In the genomic region with DNA sequence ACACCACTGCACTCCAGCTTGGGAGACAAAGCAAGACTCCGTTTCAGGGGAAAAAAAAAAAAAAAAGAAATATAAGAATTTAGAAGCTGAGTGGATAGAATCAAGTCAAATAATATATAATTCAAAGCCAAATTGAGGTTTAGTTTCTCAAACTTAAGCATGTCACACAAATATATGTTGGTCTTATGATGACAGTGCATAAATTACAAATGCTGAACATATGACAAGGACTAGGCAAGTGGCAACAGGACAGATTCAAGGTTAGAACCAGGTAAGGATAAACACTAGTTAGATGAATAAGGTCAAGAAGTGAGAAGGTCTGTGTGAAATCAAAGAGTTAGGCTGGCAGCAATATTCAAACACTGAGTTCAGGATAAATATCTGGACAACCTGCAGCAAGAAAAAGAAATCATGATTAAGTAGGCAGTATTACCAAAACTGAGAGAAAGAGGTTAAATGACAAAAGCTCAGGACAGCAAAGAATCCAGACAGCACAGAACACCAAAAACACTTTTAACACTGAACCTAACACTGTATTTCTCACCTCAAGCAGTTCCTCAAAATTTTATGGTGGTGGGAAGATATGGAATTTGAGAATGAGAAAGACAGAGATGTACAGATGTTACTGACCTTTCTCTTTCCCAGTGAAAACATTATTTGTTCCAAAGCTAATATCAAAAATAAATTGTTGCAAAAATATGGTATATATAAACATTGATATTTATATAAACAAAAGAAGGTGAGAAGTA, we compare ENCODE assay signal across 25 cellular contexts. TPM values are rescaled to one million over a fixed set of nuclear protein-coding genes. Genes with fewer than 3 reads are reported as not detected.
DNase-seq lines count a peak whose midpoint lies in the region; ATAC-seq, FAIRE-seq and TF ChIP-seq lines count a peak whose summit lies in the region.
"Had no signal": no experiment of that assay in that cellular context is flagged by ENCODE, and none has a peak within 500 bp of the region (broad histone marks: within the 10 kb centered on the region; RNA-seq: fewer than 3 reads in every experiment).

No MANE protein-coding gene starts in this region.

- POLR2A ChIA-PET in WTC11 (lab: Charles Lee): no interaction called here

- no peak overlapping the region for H2AFZ ChIP-seq in ACC112 (ENCODE audit: low read length, unreplicated experiment)
- H2AFZ ChIP-seq: neural progenitor cell had no signal

- ATAC-seq in WTC11 (no peak), HG03571 (IDR thresholded peaks at IDR 0.05; ENCODE audit: unreplicated experiment) (no peak)
- ATAC-seq: CD8-positive, alpha-beta T cell; sciatic nerve had no signal

- TF ChIP-seq CTCF in Calu3 (IDR thresholded peaks at IDR 0.05; ENCODE audit: unreplicated experiment) (no peak), WTC11 (IDR thresholded peaks at IDR 0.05) (no peak)

- no peak overlapping the region for H3K4me3 Mint-ChIP-seq in Calu3 (ENCODE audit: low read depth, unreplicated experiment)
- H3K4me3 Mint-ChIP-seq in WTC11: no peak overlapping the region
- H3K4me3 Mint-ChIP-seq: CD8-positive, alpha-beta T cell; immature natural killer cell; neural progenitor cell; T-helper 1 cell treated with Interleukin-12 subunit alpha and Interleukin-12 subunit beta and Interleukin-4 antibody, amounts not matched to agents 30 μg/mL and 1 μg/mL, for 36 hours had no signal

- H3K9me3 Mint-ChIP-seq in Calu3 (ENCODE audit: low read depth, unreplicated experiment): no peaks in the 10 kb centered on the region
- H3K9me3 Mint-ChIP-seq in WTC11: no peaks in the 10 kb centered on the region
- H3K9me3 Mint-ChIP-seq: CD8-positive, alpha-beta T cell; immature natural killer cell; T-helper 1 cell treated with Interleukin-12 subunit alpha and Interleukin-12 subunit beta and Interleukin-4 antibody, amounts not matched to agents 30 μg/mL and 1 μg/mL, for 36 hours had no signal

- H3K4me1 ChIP-seq in ACC112 (ENCODE audit: control insufficient read depth, insufficient read depth, low read length, unreplicated experiment): peaks cover 19% of the 10 kb centered on the region
- H3K4me1 ChIP-seq: colonic mucosa, HAP-1, neural progenitor cell, testis had no signal

- peaks cover 3% of the 10 kb centered on the region; the same call in 1 of the 2 replicates for H3K36me3 ChIP-seq in ACC112 (ENCODE audit: insufficient read depth, low read length)
- H3K36me3 ChIP-seq: colonic mucosa, neural progenitor cell had no signal

- peak overlapping the region; percentile 66 for H3K27ac Mint-ChIP-seq in Calu3 (ENCODE audit: unreplicated experiment)
- H3K27ac Mint-ChIP-seq in WTC11: peak overlapping the region; percentile 36
- H3K27ac Mint-ChIP-seq: CD8-positive, alpha-beta T cell; neural progenitor cell; T-helper 1 cell treated with Interleukin-12 subunit alpha and Interleukin-12 subunit beta and Interleukin-4 antibody, amounts not matched to agents 30 μg/mL and 1 μg/mL, for 36 hours had no signal

- no TSS peak for BruUV-seq in Calu3 (replicated peaks; lab: Mats Ljungman, UMichigan)

- DNase-seq in Calu3 (no peak), WTC11 (ENCODE audit: low spot score) (no peak), frontal cortex (ENCODE audit: low spot score in 2 of 2) (no peak), RKO (ENCODE audit: low spot score) (no peak)
- DNase-seq in stimulated activated CD4-positive, alpha-beta T cell treated with anti-CD3 and anti-CD28 coated beads, Interleukin-4, amount 100 ng/mL, for 1 hour: no peak
- DNase-seq: activated naive CD4-positive, alpha-beta T cell treated with anti-CD3 and anti-CD28 coated beads, Interleukin-2, amount 50 U/mL, for 16 hours; anterior cingulate cortex; CD8-positive, alpha-beta T cell; colonic mucosa; effector memory CD4-positive, alpha-beta T cell; hypothalamus; immature natural killer cell; NCI-H1417; NCI-H2081; NCI-H774; posterior cingulate gyrus; RPMI8226; stimulated activated naive CD4-positive, alpha-beta T cell; testis had no signal

- no peaks in the 10 kb centered on the region for H3K27me3 ChIP-seq in ACC112 (ENCODE audit: insufficient read depth, low read length)
- H3K27me3 ChIP-seq: colonic mucosa, neural progenitor cell, testis had no signal

- intact Hi-C loops in Calu3 (cut with micrococcal nuclease; ENCODE audit: unreplicated experiment): no loop called here

- H3K4me1 Mint-ChIP-seq in Calu3 (ENCODE audit: low read depth, unreplicated experiment) (peaks cover 16% of the 10 kb centered on the region), WTC11 (no peaks in the 10 kb centered on the region)
- H3K4me1 Mint-ChIP-seq: neural progenitor cell had no signal

- H3K27ac ChIP-seq in ACC112 (ENCODE audit: low read depth, low read length): peak overlapping the region; percentile 35; the same call in 1 of the 2 replicates
- H3K27ac ChIP-seq: colonic mucosa, neural progenitor cell, testis had no signal

- H3K27me3 Mint-ChIP-seq in Calu3 (ENCODE audit: unreplicated experiment): no peaks in the 10 kb centered on the region
- no peaks in the 10 kb centered on the region for H3K27me3 Mint-ChIP-seq in WTC11 (ENCODE audit: low read depth)

- no peak overlapping the region for H3K4me3 ChIP-seq in ACC112 (ENCODE audit: low read depth, low read length)
- H3K4me3 ChIP-seq: colonic mucosa, HAP-1, neural progenitor cell, testis had no signal

- FAIRE-seq in frontal cortex (lab: Jason Lieb, UNC): peak; percentile 44

- H3K36me3 Mint-ChIP-seq in Calu3 (ENCODE audit: insufficient read depth, unreplicated experiment): peaks cover 5% of the 10 kb centered on the region
- H3K36me3 Mint-ChIP-seq in WTC11: 0 out of 2 replicates have a peak, but pooled peaks cover 6% of the 10 kb centered on the region
- H3K36me3 Mint-ChIP-seq: immature natural killer cell had no signal

- H3K79me2 ChIP-seq in ACC112 (ENCODE audit: control insufficient read depth, insufficient read depth, low read length, unreplicated experiment): peaks cover 88% of the 10 kb centered on the region

- CTCF ChIA-PET in Calu3 (lab: Charles Lee): interaction anchor here (0.7 kb wide), 1 partner anchor 187 kb away, joined by 3 read pairs; no protein-coding TSS in a partner anchor
- CTCF ChIA-PET in WTC11 (lab: Charles Lee): no interaction called here

TF ChIP-seq in WTC11, 78 proteins besides CTCF, POLR2A, EP300 and RAD21 (continues in another document):
- TF ChIP-seq, protein P1, sequence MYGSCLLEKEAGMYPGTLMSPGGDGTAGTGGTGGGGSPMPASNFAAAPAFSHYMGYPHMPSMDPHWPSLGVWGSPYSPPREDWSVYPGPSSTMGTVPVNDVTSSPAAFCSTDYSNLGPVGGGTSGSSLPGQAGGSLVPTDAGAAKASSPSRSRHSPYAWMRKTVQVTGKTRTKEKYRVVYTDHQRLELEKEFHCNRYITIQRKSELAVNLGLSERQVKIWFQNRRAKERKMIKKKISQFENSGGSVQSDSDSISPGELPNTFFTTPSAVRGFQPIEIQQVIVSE (CRISPR knock-in tag; IDR thresholded peaks at IDR 0.05; ENCODE audit: borderline replicate concordance): no peak
- TF ChIP-seq TP53 (CRISPR knock-in tag; IDR thresholded peaks at IDR 0.05) (no peak), NFYB (CRISPR knock-in tag; conservative IDR thresholded peaks at IDR 0.05; ENCODE audit: low read depth) (no peak), TEAD1 (CRISPR knock-in tag; IDR thresholded peaks at IDR 0.05) (no peak), GABPB1 (CRISPR knock-in tag; IDR thresholded peaks at IDR 0.05) (no peak), JAZF1 (CRISPR knock-in tag; IDR thresholded peaks at IDR 0.05) (no peak), FOXP1 (CRISPR knock-in tag; IDR thresholded peaks at IDR 0.05; ENCODE audit: borderline replicate concordance) (no peak), NR1H2 (CRISPR knock-in tag; IDR thresholded peaks at IDR 0.05) (no peak), JUN (CRISPR knock-in tag; IDR thresholded peaks at IDR 0.05) (no peak), IRF2 (CRISPR knock-in tag; IDR thresholded peaks at IDR 0.05; ENCODE audit: borderline replicate concordance, low read depth) (no peak), SMAD4 (CRISPR knock-in tag; IDR thresholded peaks at IDR 0.05) (no peak), GRHL2 (CRISPR knock-in tag; IDR thresholded peaks at IDR 0.05; ENCODE audit: insufficient replicate concordance, severe bottlenecking) (no peak)
- TF ChIP-seq, protein P2, sequence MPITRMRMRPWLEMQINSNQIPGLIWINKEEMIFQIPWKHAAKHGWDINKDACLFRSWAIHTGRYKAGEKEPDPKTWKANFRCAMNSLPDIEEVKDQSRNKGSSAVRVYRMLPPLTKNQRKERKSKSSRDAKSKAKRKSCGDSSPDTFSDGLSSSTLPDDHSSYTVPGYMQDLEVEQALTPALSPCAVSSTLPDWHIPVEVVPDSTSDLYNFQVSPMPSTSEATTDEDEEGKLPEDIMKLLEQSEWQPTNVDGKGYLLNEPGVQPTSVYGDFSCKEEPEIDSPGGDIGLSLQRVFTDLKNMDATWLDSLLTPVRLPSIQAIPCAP (CRISPR knock-in tag; IDR thresholded peaks at IDR 0.05): no peak
- TF ChIP-seq, protein P3, sequence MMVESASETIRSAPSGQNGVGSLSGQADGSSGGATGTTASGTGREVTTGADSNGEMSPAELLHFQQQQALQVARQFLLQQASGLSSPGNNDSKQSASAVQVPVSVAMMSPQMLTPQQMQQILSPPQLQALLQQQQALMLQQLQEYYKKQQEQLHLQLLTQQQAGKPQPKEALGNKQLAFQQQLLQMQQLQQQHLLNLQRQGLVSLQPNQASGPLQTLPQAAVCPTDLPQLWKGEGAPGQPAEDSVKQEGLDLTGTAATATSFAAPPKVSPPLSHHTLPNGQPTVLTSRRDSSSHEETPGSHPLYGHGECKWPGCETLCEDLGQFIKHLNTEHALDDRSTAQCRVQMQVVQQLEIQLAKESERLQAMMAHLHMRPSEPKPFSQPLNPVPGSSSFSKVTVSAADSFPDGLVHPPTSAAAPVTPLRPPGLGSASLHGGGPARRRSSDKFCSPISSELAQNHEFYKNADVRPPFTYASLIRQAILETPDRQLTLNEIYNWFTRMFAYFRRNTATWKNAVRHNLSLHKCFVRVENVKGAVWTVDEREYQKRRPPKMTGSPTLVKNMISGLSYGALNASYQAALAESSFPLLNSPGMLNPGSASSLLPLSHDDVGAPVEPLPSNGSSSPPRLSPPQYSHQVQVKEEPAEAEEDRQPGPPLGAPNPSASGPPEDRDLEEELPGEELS (CRISPR knock-in tag; IDR thresholded peaks at IDR 0.05): no peak

RNA-seq across cellular contexts. Expression of a gene that starts 45.4 kb away (rescaled TPM):
- total RNA-seq in Calu3 (2022): 54.0 and 54.6 TPM in 2 replicates
- 66.9 to 76.0 TPM (median 71.0 TPM) in 3 replicates for total RNA-seq in WTC11 (2021)
- 70.5 TPM for total RNA-seq in frontal cortex
